Comparison of ENCODE assay signal across 19 cellular contexts in genomic region chr11:6206456-6207180, GRCh38. TPM values are rescaled to one million over a fixed set of nuclear protein-coding genes. Genes with fewer than 3 reads are reported as not detected.
"Had no signal": no experiment of that assay in that cellular context is flagged by ENCODE, and none has a peak within 500 bp of the region (broad histone marks: within the 10 kb centered on the region; RNA-seq: fewer than 3 reads in every experiment).

No MANE protein-coding gene starts in this region.

- H3K27me3 ChIP-seq: esophagus squamous epithelium, tibial artery had no signal

- H3K9me3 ChIP-seq: esophagus squamous epithelium, tibial artery had no signal

- H3K4me3 ChIP-seq: esophagus squamous epithelium, tibial artery had no signal

- DNase-seq: activated CD4-positive, alpha-beta T cell treated with anti-CD3 and anti-CD28 coated beads, Interleukin-2, amount 50 U/mL, for 4 hours; effector memory CD4-positive, alpha-beta T cell; esophagus squamous epithelium; foreskin fibroblast; mesendoderm; nephron progenitor cell; stimulated activated CD4-positive, alpha-beta T cell treated with anti-CD3 and anti-CD28 coated beads, Interleukin-2, amount 100 ng/mL, for 24 hours; stimulated activated naive CD4-positive, alpha-beta T cell treated with Interleukin-2 at 50 U/mL for 16 hours; tibial artery had no signal

- H3K27ac ChIP-seq: esophagus squamous epithelium, tibial artery had no signal

- H3K4me1 ChIP-seq: esophagus squamous epithelium, tibial artery had no signal

RNA-seq across cellular contexts. Expression of gene C11orf42, which starts 1.3 kb away (rescaled TPM):
- total RNA-seq: activated CD8-positive, alpha-beta memory T cell treated with anti-CD3 and anti-CD28 coated beads for 36 hours; endothelial cell of umbilical vein; esophagus squamous epithelium; glomerular endothelial cell; liver; omental fat pad; posterior vena cava; skeletal muscle tissue; subcutaneous adipose tissue; T-helper 2 cell treated with Interferon-gamma antibody and Interleukin-4, amounts not matched to agents 100 ng/mL and 5 ng/mL, for 36 hours; urinary bladder had no signal
- polyA plus RNA-seq: endothelial cell of umbilical vein, liver, urinary bladder had no signal

RNA-seq across cellular contexts. Expression of gene OR52W1, which starts 7.6 kb away (rescaled TPM):
- total RNA-seq: activated CD8-positive, alpha-beta memory T cell treated with anti-CD3 and anti-CD28 coated beads for 36 hours; endothelial cell of umbilical vein; esophagus squamous epithelium; glomerular endothelial cell; liver; omental fat pad; posterior vena cava; skeletal muscle tissue; subcutaneous adipose tissue; T-helper 2 cell treated with Interferon-gamma antibody and Interleukin-4, amounts not matched to agents 100 ng/mL and 5 ng/mL, for 36 hours; urinary bladder had no signal
- polyA plus RNA-seq: endothelial cell of umbilical vein, liver, urinary bladder had no signal

RNA-seq across cellular contexts. Expression of gene CNGA4, which starts 32.3 kb away (rescaled TPM):
- total RNA-seq: activated CD8-positive, alpha-beta memory T cell treated with anti-CD3 and anti-CD28 coated beads for 36 hours; endothelial cell of umbilical vein; liver; posterior vena cava; skeletal muscle tissue; subcutaneous adipose tissue; urinary bladder had no signal

RNA-seq across cellular contexts. Expression of gene OR52B2, which starts 36.5 kb away (rescaled TPM):
- total RNA-seq: activated CD8-positive, alpha-beta memory T cell treated with anti-CD3 and anti-CD28 coated beads for 36 hours; endothelial cell of umbilical vein; esophagus squamous epithelium; glomerular endothelial cell; omental fat pad; posterior vena cava; skeletal muscle tissue; T-helper 2 cell treated with Interferon-gamma antibody and Interleukin-4, amounts not matched to agents 100 ng/mL and 5 ng/mL, for 36 hours; urinary bladder had no signal
- polyA plus RNA-seq: endothelial cell of umbilical vein, liver, urinary bladder had no signal
